In genomic region chr9:15427723-15428122, GRCh38 we compare ENCODE assay signal across 7 cellular contexts. TPM values are rescaled to one million over a fixed set of nuclear protein-coding genes. Genes with fewer than 3 reads are reported as not detected.
DNase-seq lines count a peak whose midpoint lies in the region; ATAC-seq, FAIRE-seq and TF ChIP-seq lines count a peak whose summit lies in the region.
"Not testable (repeated sequence)": the region's sequence is repeated elsewhere in the genome, so short reads cannot be mapped to it uniquely, and the experiment has no call there.

No MANE protein-coding gene starts in this region.

- TF ChIP-seq RAD21 in GM12878 (IDR thresholded peaks at IDR 0.05; ENCODE audit: insufficient read depth, low read depth, low read length), result not testable (repeated sequence)

- peak in 1 of 3 donors; percentile 23 for DNase-seq in CD4-positive, CD25-positive, alpha-beta regulatory T cell
- peak; percentile 18 for DNase-seq in NB4 (ENCODE audit: low read depth)
- DNase-seq in T-helper 2 cell treated with Interferon-gamma antibody and Interleukin-4, amounts not matched to agents 5 μg/mL and 100 μg/mL, for 36 hours (ENCODE audit: low spot score); GM12878 (ENCODE audit: low read depth, low spot score); naive B cell: not testable (repeated sequence)

- not testable (repeated sequence) for H3K4me3 ChIP-seq in CD4-positive, CD25-positive, alpha-beta regulatory T cell (ENCODE audit: low read depth, low read length); NB4 (ENCODE audit: low read depth, low read length); GM12878
- peak overlapping the region; percentile 99 for H3K4me3 ChIP-seq in Loucy (ENCODE audit: low read length, poor library complexity, severe bottlenecking)

- not testable (repeated sequence) for H3K9me3 ChIP-seq in CD4-positive, CD25-positive, alpha-beta regulatory T cell (ENCODE audit: control insufficient read depth in 2 of 2, low read length in 2 of 2); Loucy (ENCODE audit: insufficient read depth, low read depth, low read length); GM12878 (replicated peaks; ENCODE audit: control insufficient read depth, insufficient read depth, low read length)

- POLR2A ChIA-PET in GM12878 (lab: Charles Lee), result interaction anchor here (0.6 to 0.7 kb wide), 3 partner anchors 42 to 1101 kb away, joined by 3 to 7 read pairs (median 4); no protein-coding TSS in a partner anchor

- SMC1A ChIA-PET in GM12878 (lab: Charles Lee; ENCODE audit: uncharacterized antibody, unreplicated experiment), result interaction anchor here (0.5 to 2.0 kb wide), 4 partner anchors 15 to 708 kb away, joined by 3 to 5 read pairs (median 3); no protein-coding TSS in a partner anchor

- peaks cover 27% of the 10 kb centered on the region for H3K36me3 ChIP-seq in CD4-positive, CD25-positive, alpha-beta regulatory T cell (ENCODE audit: control insufficient read depth, insufficient read depth, low read length)
- peaks cover 10% of the 10 kb centered on the region; the same call in 1 of the 2 replicates for H3K36me3 ChIP-seq in Loucy (ENCODE audit: insufficient read depth, low read length)
- not testable (repeated sequence) for H3K36me3 ChIP-seq in GM12878 (ENCODE audit: control insufficient read depth in 2 of 2, insufficient read depth in 2 of 2, low read length in 1 of 2)

- ATAC-seq in CD4-positive, CD25-positive, alpha-beta regulatory T cell (ENCODE audit: low read depth in 2 of 2); GM12878; naive B cell (ENCODE audit: low read depth in 2 of 2): not testable (repeated sequence)

- H3K9me2 ChIP-seq in Loucy (replicated peaks; ENCODE audit: low read depth, low read length), result not testable (repeated sequence)

- RAD21 ChIA-PET in GM12878 (lab: Charles Lee; ENCODE audit: unreplicated experiment), result interaction anchor here (1.1 to 2.1 kb wide), 3 partner anchors 105 to 179 kb away, joined by 3 to 10 read pairs (median 4); partner anchors contain the start of gene CCDC171

- peak overlapping the region in 2 of 3 donors; percentile 17 to 30 for H3K27ac Mint-ChIP-seq in CD4-positive, CD25-positive, alpha-beta regulatory T cell
- H3K27ac Mint-ChIP-seq in T-helper 2 cell treated with Interferon-gamma antibody and Interleukin-4, amounts not matched to agents 5 μg/mL and 100 μg/mL, for 36 hours, result peak overlapping the region; percentile 19
- peak overlapping the region in 4 of 6 donors; percentile 10 to 70 (median 46) for H3K27ac Mint-ChIP-seq in naive B cell

- WGBS in GM12878 (ENCODE audit: insufficient coverage, insufficient replicate concordance, low lambda C conversion rate, missing lambda C conversion rate), result 85% methylated on average over 7 of the region's 7 CpGs

- peaks cover 100% of the 10 kb centered on the region for H3K79me2 ChIP-seq in Loucy (ENCODE audit: insufficient read depth, low read length)
- H3K79me2 ChIP-seq in GM12878 (ENCODE audit: control insufficient read depth, insufficient read depth, low read length), result peaks cover 53% of the 10 kb centered on the region

- CTCF ChIA-PET in GM12878 (lab: Yijun Ruan, JAX), result interaction anchor here (0.6 to 2.7 kb wide), 7 partner anchors 16 to 106 kb away, joined by 3 to 9 read pairs (median 3); no protein-coding TSS in a partner anchor

- not testable (repeated sequence) for H3K27ac ChIP-seq in CD4-positive, CD25-positive, alpha-beta regulatory T cell (ENCODE audit: insufficient read depth, low read length, poor library complexity, severe bottlenecking); GM12878 (ENCODE audit: control insufficient read depth, insufficient read depth)

- FAIRE-seq in GM12878 (lab: Jason Lieb, UNC), result not testable (repeated sequence)
- FAIRE-seq in endometrium (lab: Jason Lieb, UNC), result peak; percentile 37

- intact Hi-C loops in GM12878 (cut with micrococcal nuclease; ENCODE audit: unreplicated experiment), result not testable (repeated sequence)

- not testable (repeated sequence) for TF ChIP-seq CTCF in Loucy (conservative IDR thresholded peaks at IDR 0.05; ENCODE audit: low read length); NB4 (IDR thresholded peaks at IDR 0.05; ENCODE audit: low read depth, low read length); GM12878 (IDR thresholded peaks at IDR 0.05 in 2 of 3, conservative IDR thresholded peaks at IDR 0.05 in 1 of 3; ENCODE audit: control insufficient read depth in 2 of 3, extremely low read depth in 1 of 3, insufficient read depth in 1 of 3, low read depth in 3 of 3, low read length in 3 of 3)

- in situ Hi-C loops in GM12878 (cut with MboI), result not testable (repeated sequence)

- H3K9me3 Mint-ChIP-seq in CD4-positive, CD25-positive, alpha-beta regulatory T cell; T-helper 2 cell treated with Interferon-gamma antibody and Interleukin-4, amounts not matched to agents 5 μg/mL and 100 μg/mL, for 36 hours; naive B cell: not testable (repeated sequence)

- not testable (repeated sequence) for H2AFZ ChIP-seq in Loucy (ENCODE audit: low read length); GM12878 (ENCODE audit: control insufficient read depth, low read depth, low read length)

- not testable (repeated sequence) for H3K27me3 ChIP-seq in CD4-positive, CD25-positive, alpha-beta regulatory T cell (ENCODE audit: control insufficient read depth, insufficient read depth, low read length); Loucy (ENCODE audit: insufficient read depth, low read length, poor library complexity, severe bottlenecking); GM12878 (replicated peaks in 1 of 2; ENCODE audit: control insufficient read depth in 2 of 2, insufficient read depth in 2 of 2, low read length in 1 of 2)

- H4K20me1 ChIP-seq in Loucy (ENCODE audit: insufficient read depth, low read length, poor library complexity, severe bottlenecking), result peaks cover 93% of the 10 kb centered on the region
- not testable (repeated sequence) for H4K20me1 ChIP-seq in GM12878 (ENCODE audit: control insufficient read depth, insufficient read depth)

- not testable (repeated sequence) for H3K4me3 Mint-ChIP-seq in CD4-positive, CD25-positive, alpha-beta regulatory T cell
- H3K4me3 Mint-ChIP-seq in T-helper 2 cell treated with Interferon-gamma antibody and Interleukin-4, amounts not matched to agents 5 μg/mL and 100 μg/mL, for 36 hours, result peak overlapping the region; percentile 66
- peak overlapping the region in 4 of 8 donors; percentile 20 to 42 (median 26) for H3K4me3 Mint-ChIP-seq in naive B cell

- not testable (repeated sequence) for BruUV-seq in GM12878 (replicated peaks; lab: Mats Ljungman, UMichigan)

- H3K36me3 Mint-ChIP-seq in CD4-positive, CD25-positive, alpha-beta regulatory T cell, result peaks cover 24% of the 10 kb centered on the region
- peaks cover 60% of the 10 kb centered on the region for H3K36me3 Mint-ChIP-seq in T-helper 2 cell treated with Interferon-gamma antibody and Interleukin-4, amounts not matched to agents 5 μg/mL and 100 μg/mL, for 36 hours (ENCODE audit: low read depth)
- H3K36me3 Mint-ChIP-seq in naive B cell, result peaks cover 12 to 14% of the 10 kb centered on the region in 2 donors

- not testable (repeated sequence) for H3K27me3 Mint-ChIP-seq in CD4-positive, CD25-positive, alpha-beta regulatory T cell; T-helper 2 cell treated with Interferon-gamma antibody and Interleukin-4, amounts not matched to agents 5 μg/mL and 100 μg/mL, for 36 hours (ENCODE audit: low read depth); naive B cell

- peaks cover 53 to 82% (median 63%) of the 10 kb centered on the region in 4 donors for H3K4me1 Mint-ChIP-seq in CD4-positive, CD25-positive, alpha-beta regulatory T cell
- H3K4me1 Mint-ChIP-seq in T-helper 2 cell treated with Interferon-gamma antibody and Interleukin-4, amounts not matched to agents 5 μg/mL and 100 μg/mL, for 36 hours (ENCODE audit: low read depth), result peaks cover 55% of the 10 kb centered on the region
- H3K4me1 Mint-ChIP-seq in naive B cell, result peaks cover 41 to 61% (median 58%) of the 10 kb centered on the region in 3 donors

- H3K4me2 ChIP-seq in Loucy (ENCODE audit: low read depth, low read length, poor library complexity, severe bottlenecking), result peak overlapping the region; percentile 95
- H3K4me2 ChIP-seq in GM12878 (ENCODE audit: control insufficient read depth, insufficient read depth), result 0 out of 2 replicates have a peak overlapping the region, but pooled peaks have one; percentile 32

- TF ChIP-seq EP300 in GM12878 (IDR thresholded peaks at IDR 0.05; ENCODE audit: borderline replicate concordance in 1 of 2, control insufficient read depth in 1 of 2, low read depth in 2 of 2, low read length in 2 of 2), result not testable (repeated sequence)

- not testable (repeated sequence) for TF ChIP-seq POLR2A in NB4 (IDR thresholded peaks at IDR 0.05; ENCODE audit: extremely low read depth, insufficient read length); GM12878 (IDR thresholded peaks at IDR 0.05; ENCODE audit: low read depth, low read length)

- H3K9ac ChIP-seq in Loucy (ENCODE audit: low read depth, low read length, poor library complexity, severe bottlenecking); GM12878 (ENCODE audit: control insufficient read depth, insufficient read depth, low read length): not testable (repeated sequence)

- H3F3A ChIP-seq in Loucy (ENCODE audit: low read depth), result not testable (repeated sequence)

- H3K4me1 ChIP-seq in CD4-positive, CD25-positive, alpha-beta regulatory T cell (ENCODE audit: control insufficient read depth, insufficient read depth, low read length, poor library complexity, severe bottlenecking), result peaks cover 57% of the 10 kb centered on the region
- peaks cover 65% of the 10 kb centered on the region for H3K4me1 ChIP-seq in Loucy (ENCODE audit: insufficient read depth, low read length, poor library complexity, severe bottlenecking)
- H3K4me1 ChIP-seq in GM12878 (ENCODE audit: control insufficient read depth, insufficient read depth, low read length), result not testable (repeated sequence)

RNA-seq across cellular contexts. Expression of gene SNAPC3, which starts 5.0 kb away (rescaled TPM):
- total RNA-seq in CD4-positive, CD25-positive, alpha-beta regulatory T cell, result 14.0 TPM
- polyA plus RNA-seq in CD4-positive, CD25-positive, alpha-beta regulatory T cell, result 10 to 100 TPM in 3 of 4 donors, 1 to 10 TPM in 1; 8.1 to 15.3 (median 12.5) TPM
- total RNA-seq in GM12878 (2013; cell fraction: nucleolus; rRNA removed), result 168 and 171 TPM in 2 replicates
- total RNA-seq in GM12878 (2014; rRNA removed) (24.2 and 30.1 TPM in 2 replicates), GM12878 (2014; rRNA removed; fragmentation: Illumina TruSeq; extraction: Trizol) (27.8 and 28.4 TPM in 2 replicates), GM12878 (2021) (19.4 and 24.4 TPM in 2 replicates)
- polyA plus RNA-seq in GM12878 (2011; ENCODE audit: low read depth), result 7.4 TPM
- polyA plus RNA-seq in GM12878 (2011; rRNA removed) (47.4 and 67.3 TPM in 2 replicates), GM12878 (2014; fragmentation: Illumina TruSeq; extraction: Trizol) (30.4 and 37.0 TPM in 2 replicates), GM12878 (2014; fragmentation: Nextera tagmentation; extraction: Ambion mirVana) (1 to 10 TPM; 5.7 to 7.4 TPM), GM12878 (2014; rRNA removed) (17.4 and 22.1 TPM in 2 replicates), GM12878 (2016; fragmentation: Nextera tagmentation; extraction: Ambion mirVana) (10 to 100 TPM; 25.1 to 28.0 TPM), naive B cell (ENCODE audit: low read depth in 6 of 6) (10 to 100 TPM; 16.0 to 25.3 (median 22.0) TPM)
- polyA plus RNA-seq in GM12878 (2011; cell fraction: cytosol; rRNA removed), result 19.3 and 26.1 TPM in 2 replicates
- 32.3 and 32.8 TPM in 2 replicates for polyA plus RNA-seq in GM12878 (2011; cell fraction: nucleus; rRNA removed)
- polyA plus RNA-seq in GM12878 (2012), result 12.3 and 19.6 TPM in 2 replicates
- polyA minus RNA-seq in GM12878 (2011; rRNA and poly(A)+ RNA removed), result 28.0 and 45.0 TPM in 2 replicates
- 9.5 and 12.3 TPM in 2 replicates for polyA minus RNA-seq in GM12878 (2011; cell fraction: cytosol; rRNA and poly(A)+ RNA removed)
- polyA minus RNA-seq in GM12878 (2011; cell fraction: nucleus; rRNA and poly(A)+ RNA removed), result 21.0 and 40.1 TPM in 2 replicates
